In genomic region chr12:45969084-45969483, GRCh38 we compare ENCODE assay signal across 20 cellular contexts. TPM values are rescaled to one million over a fixed set of nuclear protein-coding genes. Genes with fewer than 3 reads are reported as not detected.
A peak's percentile ranks its signal among the peaks of the same experiment; 100 is the strongest.
DNase-seq lines count a peak whose midpoint lies in the region; ATAC-seq and TF ChIP-seq lines count a peak whose summit lies in the region.
"Had no signal": no experiment of that assay in that cellular context is flagged by ENCODE, and none has a peak within 500 bp of the region (broad histone marks: within the 10 kb centered on the region; RNA-seq: fewer than 3 reads in every experiment).

No MANE protein-coding gene starts in this region.

- H3K36me3 Mint-ChIP-seq in activated CD4-positive, alpha-beta T cell treated with anti-CD3 and anti-CD28 coated beads, Interleukin-2, amount 10 ng/mL, durations not matched to agents 24 days and 14 days (ENCODE audit: low read depth) = peaks cover 48% of the 10 kb centered on the region
- H3K36me3 Mint-ChIP-seq in WTC11 = peaks cover 4% of the 10 kb centered on the region; the same call in 1 of the 2 replicates

- H3K36me3 ChIP-seq in smooth muscle cell (ENCODE audit: low read depth) = no peaks in the 10 kb centered on the region
- H3K36me3 ChIP-seq: right lobe of liver had no signal

- peaks cover 97% of the 10 kb centered on the region for H4K20me1 ChIP-seq in smooth muscle cell (ENCODE audit: low read depth)

- no peaks in the 10 kb centered on the region for H3F3A ChIP-seq in smooth muscle cell (ENCODE audit: low read depth)

- no peaks in the 10 kb centered on the region for H3K9me3 ChIP-seq in smooth muscle cell (replicated peaks; ENCODE audit: low read depth)
- H3K9me3 ChIP-seq: MG63, right lobe of liver had no signal

- CTCF ChIA-PET in WTC11 (lab: Charles Lee) = no interaction called here

- H3K79me2 ChIP-seq in smooth muscle cell (ENCODE audit: low read depth) = peaks cover 98% of the 10 kb centered on the region

- no peak overlapping the region for H2AFZ ChIP-seq in smooth muscle cell (ENCODE audit: low read depth)

- no peaks in the 10 kb centered on the region for H3K27me3 Mint-ChIP-seq in activated CD4-positive, alpha-beta T cell treated with anti-CD3 and anti-CD28 coated beads, Interleukin-2, amount 10 ng/mL, durations not matched to agents 24 days and 14 days
- no peaks in the 10 kb centered on the region for H3K27me3 Mint-ChIP-seq in WTC11 (ENCODE audit: low read depth)
- H3K27me3 Mint-ChIP-seq: stimulated activated naive CD8-positive, alpha-beta T cell treated with anti-CD3 and anti-CD28 coated beads, Interleukin-15, Interleukin-2, amounts not matched to agents 100 ng/mL and 50 ng/mL, for 24 hours had no signal

- H3K9me3 Mint-ChIP-seq in activated CD4-positive, alpha-beta T cell treated with anti-CD3 and anti-CD28 coated beads, Interleukin-2, amount 10 ng/mL, durations not matched to agents 24 days and 14 days = peaks cover 9% of the 10 kb centered on the region
- H3K9me3 Mint-ChIP-seq in WTC11 = peaks cover 3% of the 10 kb centered on the region; the same call in 1 of the 2 replicates
- H3K9me3 Mint-ChIP-seq: activated T-helper 1 cell treated with anti-CD3 and anti-CD28 coated beads, Interleukin-12 subunit alpha, Interleukin-12 subunit beta, Interleukin-2, Interleukin-4 antibody, amounts not matched to agents 30 ng/mL and 10 ng/mL and 1 ng/mL, durations not matched to agents 14 hours and 24 hours and 36 hours had no signal

- H3K4me2 ChIP-seq in smooth muscle cell = peak overlapping the region; percentile 12

- H3K9ac ChIP-seq in smooth muscle cell (ENCODE audit: low read depth) = no peak overlapping the region

- peak overlapping the region; percentile 57 for H3K27ac Mint-ChIP-seq in activated CD4-positive, alpha-beta T cell treated with anti-CD3 and anti-CD28 coated beads, Interleukin-2, amount 10 ng/mL, durations not matched to agents 24 days and 14 days
- peak overlapping the region; percentile 7 for H3K27ac Mint-ChIP-seq in WTC11
- H3K27ac Mint-ChIP-seq: activated T-helper 1 cell treated with anti-CD3 and anti-CD28 coated beads, Interleukin-12 subunit alpha, Interleukin-12 subunit beta, Interleukin-2, Interleukin-4 antibody, amounts not matched to agents 30 ng/mL and 10 ng/mL and 1 ng/mL, durations not matched to agents 14 hours and 24 hours and 36 hours; stimulated activated naive CD8-positive, alpha-beta T cell treated with anti-CD3 and anti-CD28 coated beads, Interleukin-15, Interleukin-2, amounts not matched to agents 100 ng/mL and 50 ng/mL, for 24 hours had no signal

- TF ChIP-seq CTCF in WTC11 (IDR thresholded peaks at IDR 0.05) (no peak), smooth muscle cell (IDR thresholded peaks at IDR 0.05; ENCODE audit: borderline replicate concordance, insufficient read depth, poor library complexity, severe bottlenecking) (no peak)

- DNase-seq in activated CD4-positive, alpha-beta T cell treated with anti-CD3 and anti-CD28 coated beads, Interleukin-2, amount 10 ng/mL, durations not matched to agents 24 days and 14 days = no peak
- no peak for DNase-seq in activated CD4-positive, alpha-beta T cell treated with anti-CD3 and anti-CD28 coated beads for 1 hour
- DNase-seq in WTC11 (ENCODE audit: low spot score) = no peak
- peak; percentile 61 for DNase-seq in iris pigment epithelial cell (ENCODE audit: low read depth)
- no peak for DNase-seq in smooth muscle cell (lab: John Stamatoyannopoulos, UW; ENCODE audit: unreplicated experiment)
- DNase-seq in NCI-H2196 (lab: John Stamatoyannopoulos, UW; ENCODE audit: unreplicated experiment) = no peak
- no peak for DNase-seq in DMS153 (lab: John Stamatoyannopoulos, UW)
- DNase-seq: activated CD8-positive, alpha-beta memory T cell treated with anti-CD3 and anti-CD28 coated beads for 24 hours; C1 segment of cervical spinal cord; erythroblast; MG63; NCI-H1436 treated with DMSO at 0.1 percent for 48 hours; NCI-H748 treated with DMSO at 0.1 percent for 48 hours; right lobe of liver; stimulated activated CD4-positive, alpha-beta T cell treated with anti-CD3 and anti-CD28 coated beads, Interleukin-1b, Interleukin-23, amount 100 ng/mL, for 48 hours; trophoblast cell had no signal

- H3K4me3 ChIP-seq in smooth muscle cell = no peak overlapping the region
- H3K4me3 ChIP-seq: MG63, right lobe of liver had no signal

- intact Hi-C loops in activated CD4-positive, alpha-beta T cell treated with anti-CD3 and anti-CD28 coated beads, Interleukin-2, amount 10 ng/mL, durations not matched to agents 24 days and 14 days (cut with micrococcal nuclease) = no loop called here

- ATAC-seq in WTC11 = no peak
- ATAC-seq in HG02938 (IDR thresholded peaks at IDR 0.05; ENCODE audit: unreplicated experiment) = no peak
- ATAC-seq: right lobe of liver had no signal

- peaks cover 35% of the 10 kb centered on the region for H3K4me1 Mint-ChIP-seq in activated CD4-positive, alpha-beta T cell treated with anti-CD3 and anti-CD28 coated beads, Interleukin-2, amount 10 ng/mL, durations not matched to agents 24 days and 14 days
- H3K4me1 Mint-ChIP-seq in WTC11 = peaks cover 32% of the 10 kb centered on the region

- H3K4me1 ChIP-seq in smooth muscle cell (ENCODE audit: low read depth) = peaks cover 6% of the 10 kb centered on the region

- no peak overlapping the region for H3K27ac ChIP-seq in smooth muscle cell (ENCODE audit: low read depth)
- H3K27ac ChIP-seq: 22Rv1, right lobe of liver had no signal

- 9% methylated on average over 2 of the region's 2 CpGs for WGBS in smooth muscle cell (ENCODE audit: low lambda C conversion rate)

- H3K4me3 Mint-ChIP-seq in activated CD4-positive, alpha-beta T cell treated with anti-CD3 and anti-CD28 coated beads, Interleukin-2, amount 10 ng/mL, durations not matched to agents 24 days and 14 days = no peak overlapping the region
- no peak overlapping the region for H3K4me3 Mint-ChIP-seq in WTC11
- H3K4me3 Mint-ChIP-seq: activated T-helper 1 cell treated with anti-CD3 and anti-CD28 coated beads, Interleukin-12 subunit alpha, Interleukin-12 subunit beta, Interleukin-2, Interleukin-4 antibody, amounts not matched to agents 30 ng/mL and 10 ng/mL and 1 ng/mL, durations not matched to agents 14 hours and 24 hours and 36 hours; stimulated activated naive CD8-positive, alpha-beta T cell treated with anti-CD3 and anti-CD28 coated beads, Interleukin-15, Interleukin-2, amounts not matched to agents 100 ng/mL and 50 ng/mL, for 24 hours had no signal

- POLR2A ChIA-PET in WTC11 (lab: Charles Lee) = no interaction called here

- no peaks in the 10 kb centered on the region for H3K27me3 ChIP-seq in smooth muscle cell (ENCODE audit: low read depth)
- H3K27me3 ChIP-seq: MG63, right lobe of liver had no signal

TF ChIP-seq in WTC11, 78 proteins besides CTCF, POLR2A, EP300 and RAD21:
- TF ChIP-seq ZNF425 (CRISPR knock-in tag; conservative IDR thresholded peaks at IDR 0.05) = no peak
- no peak for TF ChIP-seq ZNF423 (CRISPR knock-in tag; IDR thresholded peaks at IDR 0.05)

RNA-seq across cellular contexts. Expression of gene SCAF11, which starts 21.3 kb away (rescaled TPM):
- 126 and 140 TPM in 2 replicates for total RNA-seq in activated CD4-positive, alpha-beta T cell treated with anti-CD3 and anti-CD28 coated beads, Interleukin-2, amount 10 ng/mL, durations not matched to agents 24 days and 14 days
- total RNA-seq in WTC11 (2021) (65.6 to 82.4 TPM (median 72.6 TPM) in 3 replicates), smooth muscle cell (99.5 and 112 TPM in 2 replicates)
- 33.2 and 54.2 TPM in 2 replicates for polyA plus RNA-seq in smooth muscle cell
